ENCODE assay signal across 10 cellular contexts in genomic region chr2:172431428-172431827, GRCh38. TPM values are rescaled to one million over a fixed set of nuclear protein-coding genes. Genes with fewer than 3 reads are reported as not detected.
DNase-seq lines count a peak whose midpoint lies in the region; ATAC-seq, FAIRE-seq and TF ChIP-seq lines count a peak whose summit lies in the region.
"Had no signal": no experiment of that assay in that cellular context is flagged by ENCODE, and none has a peak within 500 bp of the region (broad histone marks: within the 10 kb centered on the region; RNA-seq: fewer than 3 reads in every experiment).

No MANE protein-coding gene starts in this region.

- CTCF ChIA-PET in HepG2 (lab: Yijun Ruan, JAX; ENCODE audit: low intra/inter-chr PET ratio, low total read pairs): no interaction called here

- H3K79me2 ChIP-seq in HepG2 (ENCODE audit: insufficient read depth, low read length): peaks cover 80% of the 10 kb centered on the region

- H3K9ac ChIP-seq in HepG2 (ENCODE audit: insufficient read depth, low read depth, low read length) (no peak overlapping the region), duodenal mucosa (ENCODE audit: low read depth in 1 of 2, low read length in 2 of 2) (peak overlapping the region; percentile 4 to 86)

- in situ Hi-C loops in HepG2 (cut with HindIII; ENCODE audit: extremely low pct_ligation_motif_present, low pct_unique_long_range_greater_than_20kb): no loop called here

- no peak for TF ChIP-seq POLR2A in HepG2 (IDR thresholded peaks at IDR 0.05; ENCODE audit: insufficient read depth in 1 of 2, low read depth in 2 of 2, low read length in 2 of 2)
- no peak for TF ChIP-seq POLR2A in right lobe of liver (IDR thresholded peaks at IDR 0.05)
- TF ChIP-seq POLR2A in uterus (IDR thresholded peaks at IDR 0.05): no peak

- no peak for TF ChIP-seq EP300 in HepG2 (IDR thresholded peaks at IDR 0.05; ENCODE audit: low read depth in 2 of 2, low read length in 2 of 2)
- TF ChIP-seq EP300 in HepG2 (CRISPR knock-in tag; IDR thresholded peaks at IDR 0.05; ENCODE audit: borderline replicate concordance): no peak

- H3K4me2 ChIP-seq in HepG2 (ENCODE audit: low read depth, low read length): peak overlapping the region; percentile 81; the same call in 1 of the 2 replicates

- POLR2A ChIA-PET in HepG2 (lab: Yijun Ruan, JAX): interaction anchor here (1.4 to 5.2 kb wide), 2 partner anchors 9 to 30 kb away, joined by 4 to 88 read pairs; no protein-coding TSS in a partner anchor

- no peak overlapping the region for H2AFZ ChIP-seq in HepG2 (ENCODE audit: low read length)

- DNase-seq in HepG2 (ENCODE audit: low spot score) (no peak), right lobe of liver (no peak), mucosa of gallbladder (ENCODE audit: low spot score) (peak; percentile 46), uterus (peak in 1 of 2 donors; percentile 55), NCI-H526 (lab: John Stamatoyannopoulos, UW) (no peak), germinal center (ENCODE audit: low spot score) (no peak)
- DNase-seq in stimulated activated CD4-positive, alpha-beta T cell treated with anti-CD3 and anti-CD28 coated beads, Interleukin-1b, Interleukin-23, amount 100 ng/mL, for 48 hours: no peak

- TF ChIP-seq RAD21 in HepG2 (CRISPR knock-in tag; IDR thresholded peaks at IDR 0.05): no peak

- peaks cover 79% of the 10 kb centered on the region for H3K4me1 ChIP-seq in HepG2 (ENCODE audit: insufficient read depth, low read length)
- H3K4me1 ChIP-seq in right lobe of liver: peaks cover 0 to 36% (median 6%) of the 10 kb centered on the region in 4 donors
- peaks cover 58 to 59% of the 10 kb centered on the region in 2 donors for H3K4me1 ChIP-seq in duodenal mucosa (ENCODE audit: control insufficient read depth in 1 of 2, insufficient read depth in 2 of 2, low read length in 2 of 2)
- no peaks in the 10 kb centered on the region for H3K4me1 ChIP-seq in uterus

- intact Hi-C loops in HepG2 (cut with micrococcal nuclease; ENCODE audit: unreplicated experiment) (no loop called here), right lobe of liver (cut with DNase I) (no loop called here), uterus (cut with DNase I; ENCODE audit: low total_unique reads) (no loop called here)

- WGBS in HepG2 (ENCODE audit: low lambda C conversion rate): 74% methylated on average over 4 of the region's 4 CpGs
- WGBS in right lobe of liver (ENCODE audit: insufficient coverage, low coverage, low lambda C conversion rate, missing lambda C conversion rate): 18% methylated on average over 4 of the region's 4 CpGs

- no peak for FAIRE-seq in HepG2 (lab: Jason Lieb, UNC)
- FAIRE-seq: astrocyte, urothelium cell line had no signal

- peaks cover 18% of the 10 kb centered on the region for H4K20me1 ChIP-seq in HepG2 (ENCODE audit: insufficient read depth, low read length)

- BruUV-seq in HepG2 (replicated peaks; lab: Mats Ljungman, UMichigan): no TSS peak

- H3K27ac ChIP-seq in HepG2 (ENCODE audit: extremely low read length, insufficient read depth, low read length) (no peak overlapping the region), right lobe of liver (no peak overlapping the region), duodenal mucosa (ENCODE audit: low read depth, low read length) (peak overlapping the region; percentile 23), uterus (peak overlapping the region; percentile 25 to 89)

- no peaks in the 10 kb centered on the region; a peak in 1 of 5 replicates for H3K27me3 ChIP-seq in HepG2 (ENCODE audit: control insufficient read depth in 1 of 2, insufficient read depth in 2 of 2, low read length in 2 of 2)
- H3K27me3 ChIP-seq in right lobe of liver: no peaks in the 10 kb centered on the region
- H3K27me3 ChIP-seq in duodenal mucosa (ENCODE audit: control insufficient read depth in 1 of 2, insufficient read depth in 2 of 2, low read length in 2 of 2): no peaks in the 10 kb centered on the region
- H3K27me3 ChIP-seq in uterus: no peaks in the 10 kb centered on the region

- H3K9me3 ChIP-seq in HepG2 (ENCODE audit: low read length) (no peaks in the 10 kb centered on the region), right lobe of liver (no peaks in the 10 kb centered on the region), duodenal mucosa (ENCODE audit: control insufficient read depth in 1 of 2, low read length in 2 of 2) (no peaks in the 10 kb centered on the region), uterus (no peaks in the 10 kb centered on the region)

- ATAC-seq in HepG2 (no peak), right lobe of liver (no peak)

- H3K4me3 ChIP-seq in HepG2 (replicated peaks in 1 of 3; ENCODE audit: insufficient read depth in 1 of 3, low read depth in 2 of 3, low read length in 3 of 3) (no peak overlapping the region), right lobe of liver (no peak overlapping the region), duodenal mucosa (ENCODE audit: low read depth in 1 of 2, low read length in 2 of 2) (peak overlapping the region; percentile 82 to 83), uterus (no peak overlapping the region)

- TF ChIP-seq CTCF in HepG2 (CRISPR knock-in tag; IDR thresholded peaks at IDR 0.05) (no peak), right lobe of liver (IDR thresholded peaks at IDR 0.05) (no peak), uterus (IDR thresholded peaks at IDR 0.05) (no peak)

- H3K36me3 ChIP-seq in HepG2 (replicated peaks in 1 of 2; ENCODE audit: control insufficient read depth in 1 of 2, insufficient read depth in 2 of 2, low read length in 2 of 2) (peaks cover 0 to 3% of the 10 kb centered on the region in 2 experiments; a peak in 2 of 5 replicates), right lobe of liver (no peaks in the 10 kb centered on the region), duodenal mucosa (ENCODE audit: control insufficient read depth in 1 of 2, insufficient read depth in 2 of 2, low read length in 2 of 2) (no peaks in the 10 kb centered on the region), uterus (no peaks in the 10 kb centered on the region)

TF ChIP-seq in HepG2, 621 proteins besides CTCF, POLR2A, EP300 and RAD21 (continues in another document):
- TF ChIP-seq, protein P1, sequence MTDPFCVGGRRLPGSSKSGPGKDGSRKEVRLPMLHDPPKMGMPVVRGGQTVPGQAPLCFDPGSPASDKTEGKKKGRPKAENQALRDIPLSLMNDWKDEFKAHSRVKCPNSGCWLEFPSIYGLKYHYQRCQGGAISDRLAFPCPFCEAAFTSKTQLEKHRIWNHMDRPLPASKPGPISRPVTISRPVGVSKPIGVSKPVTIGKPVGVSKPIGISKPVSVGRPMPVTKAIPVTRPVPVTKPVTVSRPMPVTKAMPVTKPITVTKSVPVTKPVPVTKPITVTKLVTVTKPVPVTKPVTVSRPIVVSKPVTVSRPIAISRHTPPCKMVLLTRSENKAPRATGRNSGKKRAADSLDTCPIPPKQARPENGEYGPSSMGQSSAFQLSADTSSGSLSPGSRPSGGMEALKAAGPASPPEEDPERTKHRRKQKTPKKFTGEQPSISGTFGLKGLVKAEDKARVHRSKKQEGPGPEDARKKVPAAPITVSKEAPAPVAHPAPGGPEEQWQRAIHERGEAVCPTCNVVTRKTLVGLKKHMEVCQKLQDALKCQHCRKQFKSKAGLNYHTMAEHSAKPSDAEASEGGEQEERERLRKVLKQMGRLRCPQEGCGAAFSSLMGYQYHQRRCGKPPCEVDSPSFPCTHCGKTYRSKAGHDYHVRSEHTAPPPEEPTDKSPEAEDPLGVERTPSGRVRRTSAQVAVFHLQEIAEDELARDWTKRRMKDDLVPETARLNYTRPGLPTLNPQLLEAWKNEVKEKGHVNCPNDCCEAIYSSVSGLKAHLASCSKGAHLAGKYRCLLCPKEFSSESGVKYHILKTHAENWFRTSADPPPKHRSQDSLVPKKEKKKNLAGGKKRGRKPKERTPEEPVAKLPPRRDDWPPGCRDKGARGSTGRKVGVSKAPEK (CRISPR knock-in tag; IDR thresholded peaks at IDR 0.05; ENCODE audit: borderline replicate concordance): no peak
- no peak for TF ChIP-seq TEF (CRISPR knock-in tag; IDR thresholded peaks at IDR 0.05)
- no peak for TF ChIP-seq ZNF781 (CRISPR knock-in tag; IDR thresholded peaks at IDR 0.05; ENCODE audit: borderline replicate concordance, not compliant biosample characterization)

RNA-seq across cellular contexts. Expression of gene ITGA6, which starts 4.0 kb away (rescaled TPM):
- total RNA-seq in HepG2 (2016; rRNA removed; fragmentation: Illumina TruSeq; extraction: Trizol) (49.6 and 92.5 TPM in 2 replicates), right lobe of liver (10 to 100 TPM; 10.7 to 26.8 (median 17.2) TPM), mucosa of gallbladder (71.4 TPM), uterus (100 to 1,000 TPM in 2 of 4 donors, 10 to 100 TPM in 2; 57.4 to 195 (median 120) TPM)
- 4.0 and 7.3 TPM in 2 replicates for total RNA-seq in HepG2 (2016; cell fraction: cytosol; rRNA removed; fragmentation: Illumina TruSeq; extraction: Trizol; ENCODE audit: low read depth)
- 46.0 and 93.0 TPM in 2 replicates for total RNA-seq in HepG2 (2016; cell fraction: insoluble cytoplasmic fraction; rRNA removed; fragmentation: Illumina TruSeq; extraction: Trizol)
- total RNA-seq in HepG2 (2016; cell fraction: membrane; rRNA removed; fragmentation: Illumina TruSeq; extraction: Trizol): 20.1 and 25.4 TPM in 2 replicates
- 132 and 146 TPM in 2 replicates for total RNA-seq in HepG2 (2016; cell fraction: nucleus; rRNA removed; fragmentation: Illumina TruSeq; extraction: Trizol)
- 21.6 and 24.0 TPM in 2 replicates for polyA plus RNA-seq in HepG2 (2011; rRNA removed)
- polyA plus RNA-seq in HepG2 (2011; cell fraction: cytosol; rRNA removed): 12.2 and 19.7 TPM in 2 replicates
- 24.5 and 30.3 TPM in 2 replicates for polyA plus RNA-seq in HepG2 (2011; cell fraction: nucleus; rRNA removed)
- 55.3 and 56.2 TPM in 2 replicates for polyA plus RNA-seq in HepG2 (2012)
- polyA plus RNA-seq in HepG2 (2016; cell fraction: cytosol; fragmentation: Illumina TruSeq; extraction: Trizol; ENCODE audit: low read depth): 2.1 TPM in 2 replicates
- 27.1 and 28.5 TPM in 2 replicates for polyA plus RNA-seq in HepG2 (2016; cell fraction: insoluble cytoplasmic fraction; fragmentation: Illumina TruSeq; extraction: Trizol; ENCODE audit: low read depth)
- 5.3 and 7.3 TPM in 2 replicates for polyA plus RNA-seq in HepG2 (2016; cell fraction: membrane; fragmentation: Illumina TruSeq; extraction: Trizol; ENCODE audit: low read depth)
- 118 and 128 TPM in 2 replicates for polyA plus RNA-seq in HepG2 (2016; cell fraction: nucleus; fragmentation: Illumina TruSeq; extraction: Trizol; ENCODE audit: insufficient read depth, low read depth)
- 8.5 and 31.2 TPM in 2 replicates for polyA minus RNA-seq in HepG2 (2011; rRNA and poly(A)+ RNA removed; ENCODE audit: low replicate concordance)
- polyA minus RNA-seq in HepG2 (2011; cell fraction: cytosol; rRNA and poly(A)+ RNA removed): 32.7 and 35.0 TPM in 2 replicates
- 106 and 110 TPM in 2 replicates for polyA minus RNA-seq in HepG2 (2011; cell fraction: nucleus; rRNA and poly(A)+ RNA removed)

Comparison
In these comparisons a context has a peak if more than half of its experiments do, and no peak if none do; other contexts are left out.
1. H3K27ac ChIP-seq: peak in duodenal mucosa (single experiment) and uterus (2 of 2); none in HepG2 (single experiment) and right lobe of liver (0 of 3).
2. H3K4me3 ChIP-seq: peak in duodenal mucosa (2 of 2); none in HepG2 (0 of 3), right lobe of liver (0 of 3) and uterus (0 of 2).